In genomic region chr14:45551276-45551820, GRCh38 we compare ENCODE assay signal across 8 cellular contexts.
A peak's percentile ranks its signal among the peaks of the same experiment; 100 is the strongest.
DNase-seq lines count a peak whose midpoint lies in the region; ATAC-seq and TF ChIP-seq lines count a peak whose summit lies in the region.
"Not testable (repeated sequence)": the region's sequence is repeated elsewhere in the genome, so short reads cannot be mapped to it uniquely, and the experiment has no call there.

No MANE protein-coding gene starts in this region.

- H3K4me1 ChIP-seq in GM23338 (ENCODE audit: insufficient read depth) = peaks cover 18% of the 10 kb centered on the region
- not testable (repeated sequence) for H3K4me1 ChIP-seq in neural progenitor cell

- not testable (repeated sequence) for H3K36me3 ChIP-seq in GM23338 (ENCODE audit: insufficient read depth); kidney epithelial cell (ENCODE audit: control insufficient read depth, insufficient read depth, low read length); neural progenitor cell

- not testable (repeated sequence) for H3F3A ChIP-seq in GM23338 (replicated peaks; ENCODE audit: low read depth); neural progenitor cell (ENCODE audit: low read depth)

- peak overlapping the region; percentile 85 for H3K27ac Mint-ChIP-seq in GM23338
- peak overlapping the region in 2 of 5 experiments; percentile 66 to 78 for H3K27ac Mint-ChIP-seq in brain
- H3K27ac Mint-ChIP-seq in glutamatergic neuron (ENCODE audit: unreplicated experiment) = peak overlapping the region; percentile 79
- H3K27ac Mint-ChIP-seq in neural progenitor cell = peak overlapping the region; percentile 94
- peak overlapping the region; percentile 51 for H3K27ac Mint-ChIP-seq in type B pancreatic cell

- not testable (repeated sequence) for H3K36me3 Mint-ChIP-seq in GM23338 (ENCODE audit: low read depth); brain; glutamatergic neuron (ENCODE audit: unreplicated experiment); neural progenitor cell; type B pancreatic cell

- H2AFZ ChIP-seq in GM23338 = peak overlapping the region; percentile 53
- H2AFZ ChIP-seq in neural progenitor cell (replicated peaks) = peak overlapping the region; percentile 83

- H3K4me3 Mint-ChIP-seq in GM23338 (peak overlapping the region; percentile 80), brain (peak overlapping the region in 4 of 5 experiments; percentile 62 to 77 (median 74)), glutamatergic neuron (ENCODE audit: unreplicated experiment) (peak overlapping the region; percentile 84), neural progenitor cell (peak overlapping the region; percentile 81), type B pancreatic cell (peak overlapping the region; percentile 90)

- H3K27ac ChIP-seq in GM23338 (ENCODE audit: low read depth); neural progenitor cell: not testable (repeated sequence)

- DNase-seq in GM23338 (ENCODE audit: low spot score) (peak; percentile 24), NCI-H146 (lab: John Stamatoyannopoulos, UW) (peak; percentile 17), NCI-H82 (lab: John Stamatoyannopoulos, UW) (peak; percentile 62), neural progenitor cell (ENCODE audit: low spot score) (peak; percentile 45)
- DNase-seq in glutamatergic neuron; kidney epithelial cell (ENCODE audit: low read depth); type B pancreatic cell (ENCODE audit: extremely low spot score, unreplicated experiment): not testable (repeated sequence)

- H3K9me2 ChIP-seq in GM23338 (ENCODE audit: insufficient read depth) = not testable (repeated sequence)

- H3K27me3 Mint-ChIP-seq in GM23338 (ENCODE audit: insufficient read depth, low read depth, poor library complexity); brain; glutamatergic neuron (ENCODE audit: unreplicated experiment); neural progenitor cell (ENCODE audit: insufficient read depth, low read depth); type B pancreatic cell: not testable (repeated sequence)

- not testable (repeated sequence) for H3K27me3 ChIP-seq in GM23338 (ENCODE audit: insufficient read depth); kidney epithelial cell (ENCODE audit: control insufficient read depth, insufficient read depth, low read length); neural progenitor cell

- H3K4me3 ChIP-seq in GM23338 (peak overlapping the region; percentile 68), kidney epithelial cell (ENCODE audit: low read depth, low read length) (peak overlapping the region; percentile 15), neural progenitor cell (peak overlapping the region; percentile 51)

- H3K4me1 Mint-ChIP-seq in GM23338 = peaks cover 17% of the 10 kb centered on the region
- not testable (repeated sequence) for H3K4me1 Mint-ChIP-seq in brain; glutamatergic neuron (ENCODE audit: low read depth, unreplicated experiment); neural progenitor cell; type B pancreatic cell (ENCODE audit: unreplicated experiment)

- not testable (repeated sequence) for ATAC-seq in GM23338

- not testable (repeated sequence) for H3K9me3 ChIP-seq in neural progenitor cell (ENCODE audit: low read depth)

- H4K20me1 ChIP-seq in GM23338 (replicated peaks; ENCODE audit: insufficient read depth); neural progenitor cell (ENCODE audit: low read depth): not testable (repeated sequence)

- not testable (repeated sequence) for H3K79me2 ChIP-seq in GM23338 (replicated peaks; ENCODE audit: insufficient read depth); neural progenitor cell (ENCODE audit: low read depth)

- TF ChIP-seq CTCF in GM23338 (conservative IDR thresholded peaks at IDR 0.05; ENCODE audit: low read depth in 2 of 2); brain (conservative IDR thresholded peaks at IDR 0.05); glutamatergic neuron (IDR thresholded peaks at IDR 0.05; ENCODE audit: partially characterized antibody, unreplicated experiment); kidney epithelial cell (IDR thresholded peaks at IDR 0.05; ENCODE audit: insufficient read depth, low read length, poor library complexity, severe bottlenecking); neural progenitor cell (IDR thresholded peaks at IDR 0.05); type B pancreatic cell (conservative IDR thresholded peaks at IDR 0.05): not testable (repeated sequence)

- H3K9ac ChIP-seq in neural progenitor cell = not testable (repeated sequence)

- H3K9me3 Mint-ChIP-seq in GM23338 (peaks cover 10% of the 10 kb centered on the region; the same call in 2 of the 3 replicates), brain (peaks cover 0 to 16% (median 7%) of the 10 kb centered on the region in 5 experiments)
- not testable (repeated sequence) for H3K9me3 Mint-ChIP-seq in glutamatergic neuron (ENCODE audit: unreplicated experiment); neural progenitor cell; type B pancreatic cell

- H3K4me2 ChIP-seq in GM23338 (peak overlapping the region; percentile 75), neural progenitor cell (peak overlapping the region; percentile 81)

Comparison
In these comparisons a context has a peak if more than half of its experiments do, and no peak if none do; other contexts are left out.
1. H3K4me3 ChIP-seq: peak in every context shown above with its lines; median percentile 68 in GM23338; 51 in neural progenitor cell; 15 in kidney epithelial cell.